Comparison of ENCODE assay signal across 15 cellular contexts in the genomic region with DNA sequence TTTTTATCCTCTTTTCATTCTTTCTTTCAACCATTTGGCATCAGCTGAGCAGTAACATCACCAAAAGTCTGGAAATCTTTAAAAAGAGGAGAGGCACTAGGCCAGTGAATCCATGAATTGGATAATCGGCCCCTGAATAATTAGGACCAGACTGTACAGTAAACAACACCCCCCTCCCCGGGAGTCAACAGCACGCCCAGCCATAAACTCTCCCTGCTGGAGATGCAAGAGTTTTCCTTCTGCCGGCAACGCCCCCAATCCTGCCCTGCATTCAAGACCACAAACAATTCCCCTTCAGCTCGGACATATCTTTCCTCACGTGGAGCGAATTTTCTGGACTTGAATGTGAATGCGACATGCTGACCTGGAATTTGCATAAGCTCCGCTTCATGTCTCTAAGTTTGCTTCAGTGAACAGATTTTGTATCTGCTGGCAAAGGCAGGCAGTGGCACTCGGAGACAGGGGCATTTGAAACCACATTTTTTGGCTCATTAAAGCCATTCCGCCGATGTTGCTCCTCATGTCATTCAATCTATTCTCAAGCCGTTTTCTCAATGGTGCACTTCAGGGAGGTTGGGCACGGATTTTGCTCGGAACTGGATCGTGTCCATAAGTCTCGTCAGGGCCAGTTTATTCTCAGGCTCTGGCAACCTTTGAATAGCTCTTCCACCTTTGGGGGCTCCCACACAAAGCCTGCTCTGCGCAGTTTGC. TPM values are rescaled to one million over a fixed set of nuclear protein-coding genes. Genes with fewer than 3 reads are reported as not detected.
DNase-seq lines count a peak whose midpoint lies in the region; ATAC-seq and TF ChIP-seq lines count a peak whose summit lies in the region.
"Had no signal": no experiment of that assay in that cellular context is flagged by ENCODE, and none has a peak within 500 bp of the region (broad histone marks: within the 10 kb centered on the region; RNA-seq: fewer than 3 reads in every experiment).

No MANE protein-coding gene starts in this region.

- no peak for ATAC-seq in activated CD4-positive, CD25-positive, alpha-beta regulatory T cell treated with anti-CD3 and anti-CD28 coated beads, Interleukin-2, amount 50 U/mL, for 24 hours
- no peak for ATAC-seq in naive thymus-derived CD4-positive, alpha-beta T cell

- DNase-seq in AG08395 (ENCODE audit: low spot score) (peak; percentile 15), NCI-H2171 treated with DMSO at 0.1 percent for 48 hours (lab: John Stamatoyannopoulos, UW) (peak; percentile 30), epithelial cell of proximal tubule (ENCODE audit: low read depth) (no peak), NCI-H187 treated with DMSO at 0.1 percent for 48 hours (lab: John Stamatoyannopoulos, UW) (no peak), iPS-NIHi11 (ENCODE audit: low spot score) (no peak)
- no peak for DNase-seq in naive thymus-derived CD4-positive, alpha-beta T cell
- DNase-seq: activated CD4-positive, CD25-positive, alpha-beta regulatory T cell; activated naive CD4-positive, alpha-beta T cell treated with anti-CD3 and anti-CD28 coated beads, Interleukin-2, amount 50 U/mL, for 16 hours; endodermal cell; islet precursor cell; NCI-H1105 had no signal

- H3K27me3 ChIP-seq in parathyroid adenoma (ENCODE audit: control insufficient read depth, insufficient read depth, low read length), result no peaks in the 10 kb centered on the region
- no peaks in the 10 kb centered on the region for H3K27me3 ChIP-seq in naive thymus-derived CD4-positive, alpha-beta T cell (ENCODE audit: control insufficient read depth in 2 of 2, insufficient read depth in 2 of 2, low read length in 2 of 2)
- H3K27me3 ChIP-seq: BLaER1 had no signal

- H3K4me1 Mint-ChIP-seq in naive thymus-derived CD4-positive, alpha-beta T cell, result no peaks in the 10 kb centered on the region

- H3K36me3 ChIP-seq in parathyroid adenoma (ENCODE audit: control insufficient read depth, insufficient read depth, low read length), result no peaks in the 10 kb centered on the region
- no peaks in the 10 kb centered on the region for H3K36me3 ChIP-seq in naive thymus-derived CD4-positive, alpha-beta T cell (ENCODE audit: control insufficient read depth in 2 of 3, insufficient read depth in 3 of 3, low read length in 3 of 3)
- H3K36me3 ChIP-seq: BLaER1 had no signal

- H3K4me1 ChIP-seq in parathyroid adenoma, result no peaks in the 10 kb centered on the region
- no peaks in the 10 kb centered on the region for H3K4me1 ChIP-seq in naive thymus-derived CD4-positive, alpha-beta T cell (ENCODE audit: control insufficient read depth in 2 of 2, insufficient read depth in 2 of 2, low read length in 2 of 2)

- H3K4me3 ChIP-seq in epithelial cell of proximal tubule (ENCODE audit: low read depth, low read length) (peak overlapping the region; percentile 36), parathyroid adenoma (ENCODE audit: low read depth, low read length) (no peak overlapping the region)
- no peak overlapping the region for H3K4me3 ChIP-seq in naive thymus-derived CD4-positive, alpha-beta T cell (ENCODE audit: low read length)
- H3K4me3 ChIP-seq: BLaER1 had no signal

- no peaks in the 10 kb centered on the region for H3K9me3 ChIP-seq in parathyroid adenoma (ENCODE audit: control insufficient read depth, low read length)
- H3K9me3 ChIP-seq in naive thymus-derived CD4-positive, alpha-beta T cell (ENCODE audit: control insufficient read depth in 2 of 3, low read length in 3 of 3), result no peaks in the 10 kb centered on the region

- H2AFZ ChIP-seq in parathyroid adenoma, result peak overlapping the region; percentile 51

- POLR2A ChIA-PET in naive thymus-derived CD4-positive, alpha-beta T cell (lab: Charles Lee), result interaction anchor here (0.7 kb wide), 1 partner anchor 527 kb away, joined by 3 read pairs; no protein-coding TSS in a partner anchor

- H3K4me3 Mint-ChIP-seq in naive thymus-derived CD4-positive, alpha-beta T cell, result no peak overlapping the region
- H3K4me3 Mint-ChIP-seq: endodermal cell had no signal

- H3K9me3 Mint-ChIP-seq in naive thymus-derived CD4-positive, alpha-beta T cell, result peaks cover 0 to 2% (median 0%) of the 10 kb centered on the region in 11 donors
- H3K9me3 Mint-ChIP-seq: endodermal cell had no signal

- CTCF ChIA-PET in naive thymus-derived CD4-positive, alpha-beta T cell (lab: Charles Lee), result no interaction called here

- H3K4me2 ChIP-seq in parathyroid adenoma (ENCODE audit: low read length), result peak overlapping the region; percentile 31
- H3K4me2 ChIP-seq: BLaER1 had no signal

- no peaks in the 10 kb centered on the region for H3K79me2 ChIP-seq in parathyroid adenoma

- peaks cover 1 to 27% (median 7%) of the 10 kb centered on the region in 5 donors for H3K27me3 Mint-ChIP-seq in naive thymus-derived CD4-positive, alpha-beta T cell

- H3K27ac Mint-ChIP-seq in naive thymus-derived CD4-positive, alpha-beta T cell, result no peak overlapping the region
- H3K27ac Mint-ChIP-seq: endodermal cell had no signal

- no peak overlapping the region for H3K27ac ChIP-seq in parathyroid adenoma
- H3K27ac ChIP-seq in naive thymus-derived CD4-positive, alpha-beta T cell (ENCODE audit: low read depth, low read length), result no peak overlapping the region
- H3K27ac ChIP-seq: BLaER1, HL-60 had no signal

- no peaks in the 10 kb centered on the region for H3K36me3 Mint-ChIP-seq in naive thymus-derived CD4-positive, alpha-beta T cell

- no peak overlapping the region for H3K9ac ChIP-seq in parathyroid adenoma
- H3K9ac ChIP-seq: BLaER1 had no signal

- intact Hi-C loops in naive thymus-derived CD4-positive, alpha-beta T cell (cut with micrococcal nuclease), result loop anchor here in 1 of 2 donors (10.0 kb wide), 1 partner anchor 306 kb away; no protein-coding TSS in a partner anchor

- TF ChIP-seq CTCF in epithelial cell of proximal tubule (conservative IDR thresholded peaks at IDR 0.05; ENCODE audit: low read depth, low read length) (no peak), parathyroid adenoma (IDR thresholded peaks at IDR 0.05) (no peak)

RNA-seq across cellular contexts. Expression of gene GMPR, which starts 38.0 kb away (rescaled TPM):
- 0.81 and 1.2 TPM in 2 replicates for total RNA-seq in epithelial cell of proximal tubule
- total RNA-seq in naive thymus-derived CD4-positive, alpha-beta T cell, result 1 to 10 TPM in 2 of 5 experiments, under 1 TPM in 1, not detected in 2; 0.93 to 2.1 (median 1.5) TPM
- under 1 TPM; 0.60 to 0.91 TPM for polyA plus RNA-seq in naive thymus-derived CD4-positive, alpha-beta T cell

Comparison
In these comparisons a context has a peak if more than half of its experiments do, and no peak if none do; other contexts are left out.
1. DNase-seq: peak in AG08395 (single experiment) and NCI-H2171 treated with DMSO at 0.1 percent for 48 hours (single experiment); none in epithelial cell of proximal tubule (single experiment), NCI-H187 treated with DMSO at 0.1 percent for 48 hours (single experiment), iPS-NIHi11 (single experiment) and naive thymus-derived CD4-positive, alpha-beta T cell (0 of 9).